In the genomic region with DNA sequence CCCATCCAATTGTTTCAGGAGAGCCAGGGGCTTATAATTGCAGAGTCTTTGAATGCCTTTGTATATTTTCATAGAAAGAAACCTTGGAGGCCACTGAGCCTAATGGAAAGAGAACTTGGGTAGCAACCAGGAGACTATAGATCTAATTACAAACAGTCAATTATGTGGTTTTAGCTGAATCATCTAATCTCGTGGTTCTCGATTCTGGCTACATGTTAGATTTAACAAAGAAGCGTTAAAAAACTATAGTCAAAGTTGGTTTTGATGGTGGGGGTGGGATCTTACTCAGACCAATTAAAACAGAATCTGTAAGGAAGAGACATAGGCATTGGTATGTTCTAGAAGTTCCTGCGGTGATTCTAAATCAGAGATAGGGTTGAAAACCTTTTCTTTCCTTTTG, we compare ENCODE assay signal across 29 cellular contexts.
"Had no signal": no experiment of that assay in that cellular context is flagged by ENCODE, and none has a peak within 500 bp of the region (broad histone marks: within the 10 kb centered on the region; RNA-seq: fewer than 3 reads in every experiment).

No MANE protein-coding gene starts in this region.

- ATAC-seq: naive thymus-derived CD4-positive, alpha-beta T cell; natural killer cell; psoas muscle; right cardiac atrium; sciatic nerve; stimulated activated memory B cell treated with anti-CD40 and anti-IgM and Interleukin-4, amounts not matched to agents 10 μg/mL and 1 μg/mL and 100 μg/mL, for 72 hours; stimulated activated naive CD8-positive, alpha-beta T cell treated with anti-CD3 and anti-CD28 coated beads, Interleukin-15, amount 100 ng/mL, for 72 hours; stimulated activated naive CD8-positive, alpha-beta T cell treated with anti-CD3 and anti-CD28 coated beads, Interleukin-15, Interleukin-2, amounts not matched to agents 100 U/mL and 50 U/mL, for 24 hours had no signal

- H3K9ac ChIP-seq: neural progenitor cell, parathyroid adenoma had no signal

- H3K79me2 ChIP-seq: parathyroid adenoma had no signal

- H3K4me1 ChIP-seq: neural progenitor cell, parathyroid adenoma, psoas muscle, spleen, suprapubic skin, testis, tibial artery, transverse colon, vagina had no signal

- H2AFZ ChIP-seq: neural progenitor cell, parathyroid adenoma had no signal

- FAIRE-seq: urothelium cell line had no signal

- H3K27me3 ChIP-seq: neural progenitor cell, ovary, spleen, suprapubic skin, testis, tibial artery, transverse colon, vagina had no signal

- H3K4me2 ChIP-seq: neural progenitor cell, smooth muscle cell had no signal

- H3K36me3 ChIP-seq: neural progenitor cell, ovary, spleen, suprapubic skin, tibial artery, transverse colon, vagina had no signal

- H3K4me3 ChIP-seq: neural progenitor cell, ovary, psoas muscle, skin epidermis, smooth muscle cell, spleen, suprapubic skin, testis, tibial artery, transverse colon, vagina had no signal

- DNase-seq: naive thymus-derived CD4-positive, alpha-beta T cell; natural killer cell; occipital lobe; ovary; posterior cingulate gyrus; psoas muscle; right cardiac atrium; spleen; stimulated activated CD4-positive, alpha-beta T cell treated with anti-CD3 and anti-CD28 coated beads, Interleukin-12 subunit alpha, Interleukin-12 subunit beta, amount 100 ng/mL, for 4 hours; stimulated activated CD4-positive, alpha-beta T cell treated with anti-CD3 and anti-CD28 coated beads, Interleukin-1b, Interleukin-23, amount 100 ng/mL, for 48 hours; stimulated activated CD4-positive, alpha-beta T cell treated with anti-CD3 and anti-CD28 coated beads, Interleukin-4, amount 100 ng/mL, for 1 hour; stimulated activated CD4-positive, alpha-beta T cell treated with anti-CD3 and anti-CD28 coated beads, Interleukin-4, amount 100 ng/mL, for 4 hours; stimulated activated CD8-positive, alpha-beta memory T cell treated with anti-CD3 and anti-CD28 coated beads, Interleukin-4, amount 100 ng/mL, for 48 hours; stimulated activated naive CD4-positive, alpha-beta T cell; stimulated activated naive CD8-positive, alpha-beta T cell treated with anti-CD3 and anti-CD28 coated beads, Interleukin-15, amount 100 ng/mL, for 72 hours; stimulated activated naive CD8-positive, alpha-beta T cell treated with anti-CD3 and anti-CD28 coated beads, Interleukin-15, Interleukin-2, amounts not matched to agents 100 U/mL and 50 U/mL, for 24 hours; substantia nigra; testis; tibial artery; transverse colon had no signal

- H3K27ac ChIP-seq: neural progenitor cell, ovary, parathyroid adenoma, psoas muscle, skin epidermis, spleen, suprapubic skin, testis, tibial artery, transverse colon, vagina had no signal

- H3K9me3 ChIP-seq: ovary, psoas muscle, suprapubic skin, testis, tibial artery, transverse colon, vagina had no signal
